In genomic region chr1:44318097-44319088, GRCh38 we compare ENCODE assay signal across 8 cellular contexts. TPM values are rescaled to one million over a fixed set of nuclear protein-coding genes. Genes with fewer than 3 reads are reported as not detected.
DNase-seq lines count a peak whose midpoint lies in the region; ATAC-seq and TF ChIP-seq lines count a peak whose summit lies in the region.

No MANE protein-coding gene starts in this region.

- no peak for ATAC-seq in HG03108 (IDR thresholded peaks at IDR 0.05; ENCODE audit: unreplicated experiment)

- peak; percentile 83 for TF ChIP-seq CTCF in BJ (IDR thresholded peaks at IDR 0.05; ENCODE audit: insufficient read depth, low read depth, low read length)
- TF ChIP-seq CTCF in H9 (conservative IDR thresholded peaks at IDR 0.05) = peak; percentile 96
- TF ChIP-seq CTCF in fibroblast of lung (conservative IDR thresholded peaks at IDR 0.05 in 1 of 2, IDR thresholded peaks at IDR 0.05 in 1 of 2; ENCODE audit: low read depth in 1 of 2, low read length in 2 of 2) = peak; percentile 72 to 73

- no peak overlapping the region for H3K4me3 ChIP-seq in BJ (ENCODE audit: low read depth, low read length)
- no peak overlapping the region for H3K4me3 ChIP-seq in fibroblast of lung (replicated peaks in 1 of 4; ENCODE audit: control extremely low read depth in 1 of 4, insufficient read depth in 1 of 4, low read depth in 3 of 4, low read length in 4 of 4)

- H4K91ac ChIP-seq in H9 (ENCODE audit: insufficient read length, low read depth, low read length) = no peak overlapping the region

- no peak overlapping the region for H2BK120ac ChIP-seq in H9 (ENCODE audit: low read depth, low read length, poor library complexity, severe bottlenecking)

- peak overlapping the region in 1 of 3 experiments; percentile 90; a peak in 3 of 7 replicates for H3K27ac Mint-ChIP-seq in H9

- no CpG with 5 or more reads among the region's 9 CpGs for WGBS in H9 (ENCODE audit: extremely low coverage, insufficient read length, low lambda C conversion rate)

- H3K4me1 ChIP-seq in H9 (ENCODE audit: insufficient read depth, low read length) (no peaks in the 10 kb centered on the region), fibroblast of lung (ENCODE audit: control insufficient read depth, extremely low read depth, insufficient read depth, low read length) (no peaks in the 10 kb centered on the region)

- H4K8ac ChIP-seq in H9 (replicated peaks; ENCODE audit: insufficient read length, low read depth, low read length) = no peak overlapping the region

- H3K9me3 Mint-ChIP-seq in H9 = no peaks in the 10 kb centered on the region

- no peak overlapping the region for H3K27ac ChIP-seq in H9 (ENCODE audit: insufficient read length, low read depth, low read length)
- H3K27ac ChIP-seq in fibroblast of lung (ENCODE audit: insufficient read depth, low read length) = no peak overlapping the region

- no peak overlapping the region for H2BK5ac ChIP-seq in H9 (ENCODE audit: insufficient read length, low read length)

- H2BK12ac ChIP-seq in H9 (ENCODE audit: insufficient read length, low read depth, low read length) = no peak overlapping the region

- no peak overlapping the region for H3K23ac ChIP-seq in H9 (ENCODE audit: insufficient read length, low read depth, low read length)

- no peak overlapping the region for H3K18ac ChIP-seq in H9 (ENCODE audit: insufficient read length, low read depth, low read length)

- no peak overlapping the region for H3K56ac ChIP-seq in H9 (ENCODE audit: insufficient read length, low read depth, low read length)

- H3K23me2 ChIP-seq in H9 (ENCODE audit: insufficient read length, low read depth, low read length, poor library complexity, severe bottlenecking) = no peaks in the 10 kb centered on the region

- no peak overlapping the region for H3K4me2 ChIP-seq in H9 (ENCODE audit: insufficient read depth, insufficient read length, low read length)
- no peak overlapping the region for H3K4me2 ChIP-seq in fibroblast of lung (ENCODE audit: extremely low read depth, insufficient read depth, low read length)

- H2AK5ac ChIP-seq in H9 (ENCODE audit: insufficient read length, low read length) = no peak overlapping the region

- peaks cover 8% of the 10 kb centered on the region for H3K36me3 ChIP-seq in BJ (ENCODE audit: control insufficient read depth, insufficient read depth, low read length)
- H3K36me3 ChIP-seq in fibroblast of lung (ENCODE audit: control insufficient read depth, insufficient read depth, low read length) = peaks cover 3% of the 10 kb centered on the region

- H2BK15ac ChIP-seq in H9 (ENCODE audit: low read depth, low read length) = no peak overlapping the region

- H3K9ac ChIP-seq in H9 (ENCODE audit: extremely low read depth, insufficient read length, low read length) (no peak overlapping the region), fibroblast of lung (ENCODE audit: insufficient read depth, low read length) (no peak overlapping the region)

- no peak overlapping the region for H4K5ac ChIP-seq in H9 (ENCODE audit: insufficient read length, low read depth, low read length)

- peaks cover 10 to 43% (median 34%) of the 10 kb centered on the region in 3 experiments; a peak in 6 of 7 replicates for H3K36me3 Mint-ChIP-seq in H9 (ENCODE audit: insufficient read depth in 1 of 3, low read depth in 3 of 3)

- H4K20me1 ChIP-seq in H9 (ENCODE audit: control insufficient read depth, insufficient read depth, insufficient read length) (no peaks in the 10 kb centered on the region), fibroblast of lung (ENCODE audit: control insufficient read depth, extremely low read depth, insufficient read depth, low read length) (no peaks in the 10 kb centered on the region)

- H3K14ac ChIP-seq in H9 (ENCODE audit: insufficient read depth, low read length) = no peak overlapping the region

- H3K4me1 Mint-ChIP-seq in H9 = peaks cover 16 to 46% of the 10 kb centered on the region in 2 experiments

- H3K4ac ChIP-seq in H9 (ENCODE audit: low read depth, low read length) = no peak overlapping the region

- H3K27me3 ChIP-seq in BJ (ENCODE audit: control insufficient read depth, insufficient read depth, low read length) (no peaks in the 10 kb centered on the region), H9 (ENCODE audit: insufficient read depth, low read length) (no peaks in the 10 kb centered on the region), fibroblast of lung (ENCODE audit: control insufficient read depth, insufficient read depth, low read length) (no peaks in the 10 kb centered on the region)

- CTCF ChIA-PET in BJ (lab: Yijun Ruan, JAX) = interaction anchor here (0.6 to 1.7 kb wide), 12 partner anchors 8 to 103 kb away, joined by 3 to 10 read pairs (median 4); no protein-coding TSS in a partner anchor

- H3K9me3 ChIP-seq in H9 (ENCODE audit: control insufficient read depth, low read depth, low read length) = no peaks in the 10 kb centered on the region
- H3K9me3 ChIP-seq in fibroblast of lung (ENCODE audit: control insufficient read depth, insufficient read depth, low read depth, low read length) = no peaks in the 10 kb centered on the region

- H3K79me1 ChIP-seq in H9 (ENCODE audit: insufficient read depth, low read depth, low read length, poor library complexity, severe bottlenecking) = no peaks in the 10 kb centered on the region

- DNase-seq in BJ (ENCODE audit: low read depth) (no peak), H9 (peak; percentile 82), NCI-H82 treated with DMSO at 0.1 percent for 48 hours (lab: John Stamatoyannopoulos, UW; ENCODE audit: unreplicated experiment) (peak; percentile 28), fibroblast of lung (ENCODE audit: low read depth in 2 of 2) (peak; percentile 12 to 45), renal cortical epithelial cell (ENCODE audit: low read depth) (peak; percentile 77), mucosa of gallbladder (ENCODE audit: low spot score) (no peak)
- peak; percentile 6 to 15 for DNase-seq in activated CD8-positive, alpha-beta memory T cell treated with anti-CD3 and anti-CD28 coated beads for 4 hours (ENCODE audit: low read depth in 2 of 2)

- H3T11ph ChIP-seq in H9 (ENCODE audit: low read length) = no peak overlapping the region

- H2AFZ ChIP-seq in H9 (ENCODE audit: low read length) = no peak overlapping the region
- no peak overlapping the region for H2AFZ ChIP-seq in fibroblast of lung (ENCODE audit: low read length)

- no peak overlapping the region for H3K4me3 Mint-ChIP-seq in H9

- H2BK20ac ChIP-seq in H9 (ENCODE audit: low read depth, low read length, poor library complexity, severe bottlenecking) = no peak overlapping the region

- no peaks in the 10 kb centered on the region; the same call in 1 of the 2 replicates for H3K79me2 ChIP-seq in H9 (ENCODE audit: insufficient read depth, low read length)
- H3K79me2 ChIP-seq in fibroblast of lung (ENCODE audit: control insufficient read depth, insufficient read depth, low read length) = no peaks in the 10 kb centered on the region

- no peaks in the 10 kb centered on the region for H3K27me3 Mint-ChIP-seq in H9 (ENCODE audit: low read depth)

- POLR2A ChIA-PET in BJ (lab: Charles Lee) = no interaction called here

RNA-seq across cellular contexts. Expression of gene ERI3, which starts 36.7 kb away (rescaled TPM):
- 55.6 and 75.4 TPM in 2 replicates for polyA plus RNA-seq in BJ (2011; rRNA removed)
- polyA minus RNA-seq in BJ (2011; rRNA and poly(A)+ RNA removed) = 49.5 and 82.3 TPM in 2 replicates
- total RNA-seq in H9 (2021) = 59.7 and 61.6 TPM in 2 replicates
- total RNA-seq in fibroblast of lung = 39.0 and 44.9 TPM in 2 replicates
- 43.4 and 48.0 TPM in 2 replicates for polyA plus RNA-seq in fibroblast of lung
- 41.7 and 54.9 TPM in 2 replicates for polyA plus RNA-seq in fibroblast of lung (2012)
- polyA minus RNA-seq in fibroblast of lung (ENCODE audit: low replicate concordance) = 70.2 and 74.4 TPM in 2 replicates
- 52.6 and 67.7 TPM in 2 replicates for total RNA-seq in renal cortical epithelial cell
- total RNA-seq in mucosa of gallbladder = 51.9 TPM

Comparison
In these comparisons a context has a peak if more than half of its experiments do, and no peak if none do; other contexts are left out.
1. DNase-seq: peak in H9 (single experiment), NCI-H82 treated with DMSO at 0.1 percent for 48 hours (single experiment), activated CD8-positive, alpha-beta memory T cell treated with anti-CD3 and anti-CD28 coated beads for 4 hours (2 of 2), fibroblast of lung (2 of 2) and renal cortical epithelial cell (single experiment); none in BJ (single experiment) and mucosa of gallbladder (single experiment).
2. Peak in every context shown above with its lines, with median percentiles within 50 percentile points of each other: CTCF ChIP-seq.